In the genomic region with DNA sequence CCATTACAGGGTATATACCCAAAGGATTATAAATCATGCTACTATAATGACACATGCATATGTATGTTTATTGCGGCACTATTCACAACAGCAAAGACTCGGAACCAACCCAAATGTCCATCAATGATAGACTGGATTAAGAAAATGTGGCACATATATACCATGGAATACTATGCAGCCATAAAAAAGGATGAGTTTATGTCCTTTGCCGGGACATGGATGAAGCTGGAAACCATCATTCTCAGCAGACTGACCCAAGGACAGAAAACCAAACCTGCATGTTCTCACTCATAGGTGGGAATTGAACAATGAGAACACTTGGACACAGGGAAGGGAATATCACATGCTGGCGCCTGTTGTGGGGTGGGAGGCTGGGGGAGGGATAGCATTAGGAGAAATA, we compare ENCODE assay signal across 4 cellular contexts. TPM values are rescaled to one million over a fixed set of nuclear protein-coding genes. Genes with fewer than 3 reads are reported as not detected.
"Had no signal": no experiment of that assay in that cellular context is flagged by ENCODE, and none has a peak within 500 bp of the region (broad histone marks: within the 10 kb centered on the region; RNA-seq: fewer than 3 reads in every experiment).

No MANE protein-coding gene starts in this region.

RNA-seq across cellular contexts. Expression of gene PTH2R, which starts 9.8 kb away (rescaled TPM):
- total RNA-seq: LHCN-M2, M059J, MCF 10A, NCI-H460 had no signal
